In the genomic region with DNA sequence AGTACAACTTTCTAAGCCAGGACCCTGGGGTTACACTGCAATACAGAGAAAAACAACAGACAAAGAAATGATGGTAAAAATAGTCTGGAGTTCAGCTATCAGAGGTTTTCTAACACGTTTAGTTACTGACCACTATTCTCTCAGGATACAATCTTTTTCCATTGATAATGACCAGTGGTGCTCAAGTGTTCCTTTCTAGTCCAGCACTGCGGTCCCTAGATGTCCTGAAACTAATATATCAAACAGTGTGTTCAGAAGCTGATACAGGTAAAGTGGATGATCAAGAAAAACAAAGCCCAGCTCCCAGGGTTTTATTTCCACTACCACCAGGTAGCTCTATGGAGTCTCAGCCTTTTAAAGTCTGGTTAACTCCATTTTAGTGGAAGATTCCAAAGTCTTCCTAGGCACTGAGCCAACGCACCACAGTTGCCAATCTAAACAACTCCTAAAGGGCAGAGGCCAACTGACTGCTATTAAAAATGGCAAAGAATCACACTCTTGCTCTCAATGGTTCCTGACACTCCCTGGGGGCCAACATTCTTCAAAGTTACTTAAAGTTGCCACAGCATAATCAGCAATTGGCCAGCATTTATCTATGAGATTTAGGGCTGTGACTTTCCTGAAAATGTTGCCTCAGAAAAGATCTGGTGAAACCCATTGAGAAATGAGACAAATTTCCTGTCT, we compare ENCODE assay signal across 2 cellular contexts.
TF ChIP-seq lines count a peak whose summit lies in the region.

No MANE protein-coding gene starts in this region.

TF ChIP-seq in endothelial cell of umbilical vein, 7 proteins besides CTCF, POLR2A, EP300 and RAD21:
- TF ChIP-seq POLR2AphosphoS5 (IDR thresholded peaks at IDR 0.05; ENCODE audit: insufficient read depth, low read depth, low read length) (no peak), EZH2 (IDR thresholded peaks at IDR 0.05; ENCODE audit: borderline replicate concordance, low read depth, low read length, severe bottlenecking) (no peak), GATA2 (IDR thresholded peaks at IDR 0.05; ENCODE audit: insufficient read depth, insufficient read length, low read depth, low read length) (no peak), JUN (IDR thresholded peaks at IDR 0.05; ENCODE audit: borderline replicate concordance, insufficient read depth, insufficient read length, low read depth) (no peak), MYC (IDR thresholded peaks at IDR 0.05; ENCODE audit: low read depth, low read length) (no peak), FOS (IDR thresholded peaks at IDR 0.05; ENCODE audit: borderline replicate concordance, insufficient read depth, low read length) (no peak)
- TF ChIP-seq, protein P1, sequence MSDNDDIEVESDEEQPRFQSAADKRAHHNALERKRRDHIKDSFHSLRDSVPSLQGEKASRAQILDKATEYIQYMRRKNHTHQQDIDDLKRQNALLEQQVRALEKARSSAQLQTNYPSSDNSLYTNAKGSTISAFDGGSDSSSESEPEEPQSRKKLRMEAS (IDR thresholded peaks at IDR 0.05; ENCODE audit: insufficient read depth, insufficient read length): no peak
TF ChIP-seq in endothelial cell of umbilical vein: peak in this region for 0.

TF ChIP-seq in liver, 16 proteins besides CTCF, POLR2A, EP300 and RAD21:
- TF ChIP-seq, protein P1 (IDR thresholded peaks at IDR 0.05): peak; percentile 9
- TF ChIP-seq RXRA (IDR thresholded peaks at IDR 0.05): peak in 1 of 2 donors; percentile 24
- no peak for TF ChIP-seq FOXA2 (IDR thresholded peaks at IDR 0.05)
- peak; percentile 56 for TF ChIP-seq HNF4G (IDR thresholded peaks at IDR 0.05)
- peak; percentile 88 for TF ChIP-seq SP1 (IDR thresholded peaks at IDR 0.05)
- peak; percentile 79 to 82 for TF ChIP-seq HNF4A (conservative IDR thresholded peaks at IDR 0.05)
- peak; percentile 92 for TF ChIP-seq YY1 (IDR thresholded peaks at IDR 0.05)
- TF ChIP-seq ZBTB33 (IDR thresholded peaks at IDR 0.05): no peak
- TF ChIP-seq EGR1 (IDR thresholded peaks at IDR 0.05; ENCODE audit: low read depth in 2 of 2): no peak
- peak; percentile 38 for TF ChIP-seq TAF1 (conservative IDR thresholded peaks at IDR 0.05)
- TF ChIP-seq NR2F2 (IDR thresholded peaks at IDR 0.05): peak; percentile 86
- TF ChIP-seq GABPA (IDR thresholded peaks at IDR 0.05 in 1 of 2, conservative IDR thresholded peaks at IDR 0.05 in 1 of 2): no peak
